ENCODE assay signal across 13 cellular contexts in the genomic region with DNA sequence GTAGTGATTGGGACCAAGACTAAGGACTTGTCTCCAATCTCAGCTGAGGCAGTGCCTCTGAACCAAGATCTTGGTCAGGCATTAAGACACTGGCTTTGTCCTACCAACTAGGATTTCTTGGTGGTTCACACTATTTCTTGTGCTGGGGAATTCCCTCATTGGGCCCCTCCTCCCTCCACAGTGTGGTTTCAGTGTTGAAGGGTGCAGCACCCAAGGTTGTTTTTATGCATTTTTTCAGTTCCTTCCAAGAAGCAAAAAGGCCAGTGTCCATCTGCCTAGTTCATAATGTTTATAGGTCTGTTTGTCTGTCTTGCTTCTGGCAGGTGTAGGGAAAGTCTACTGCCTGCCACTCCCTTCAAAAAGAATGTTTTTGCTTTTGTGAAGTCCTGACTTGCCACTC. TPM values are rescaled to one million over a fixed set of nuclear protein-coding genes. Genes with fewer than 3 reads are reported as not detected.
DNase-seq lines count a peak whose midpoint lies in the region; ATAC-seq, FAIRE-seq and TF ChIP-seq lines count a peak whose summit lies in the region.
"Had no signal": no experiment of that assay in that cellular context is flagged by ENCODE, and none has a peak within 500 bp of the region (broad histone marks: within the 10 kb centered on the region; RNA-seq: fewer than 3 reads in every experiment).

No MANE protein-coding gene starts in this region.

- FAIRE-seq in GM12891 (lab: Jason Lieb, UNC): peak; percentile 93

- peak; percentile 62 for DNase-seq in GM12891 (ENCODE audit: insufficient read length, low spot score)
- DNase-seq in choroid plexus epithelial cell (ENCODE audit: low read depth): peak; percentile 61
- DNase-seq in 8988T: no peak
- DNase-seq in NOMO-1 (lab: John Stamatoyannopoulos, UW; ENCODE audit: unreplicated experiment in 2 of 2): no peak
- DNase-seq in DMS114 treated with DMSO at 0.1 percent for 48 hours (lab: John Stamatoyannopoulos, UW; ENCODE audit: unreplicated experiment): no peak
- DNase-seq in DMS79 treated with DMSO at 0.1 percent for 48 hours (lab: John Stamatoyannopoulos, UW): no peak
- DNase-seq: DMS53, NCI-H2081 treated with DMSO at 0.1 percent for 48 hours, T1000, trophoblast cell had no signal

- no peak overlapping the region for H3K4me3 ChIP-seq in choroid plexus epithelial cell (ENCODE audit: low read depth, low read length)

- ATAC-seq in GM19438 (IDR thresholded peaks at IDR 0.05; ENCODE audit: low read depth, unreplicated experiment): peak; percentile 92
- peak; percentile 70 for ATAC-seq in HG03354 (IDR thresholded peaks at IDR 0.05; ENCODE audit: poor library complexity, severe bottlenecking, unreplicated experiment)
- ATAC-seq: sciatic nerve had no signal

- no peak for TF ChIP-seq POLR2A in GM12891 (IDR thresholded peaks at IDR 0.05; ENCODE audit: low read depth, low read length)

- no peak for TF ChIP-seq CTCF in choroid plexus epithelial cell (conservative IDR thresholded peaks at IDR 0.05; ENCODE audit: low read depth, low read length)

TF ChIP-seq in GM12891, 5 proteins besides CTCF, POLR2A, EP300 and RAD21:
- TF ChIP-seq SPI1 (IDR thresholded peaks at IDR 0.05; ENCODE audit: low read depth, low read length) (peak; percentile 85), TAF1 (IDR thresholded peaks at IDR 0.05; ENCODE audit: low read depth, low read length) (no peak), POU2F2 (IDR thresholded peaks at IDR 0.05; ENCODE audit: low read depth, low read length) (peak; percentile 91; the same call in 1 of the 2 replicates)
TF ChIP-seq in GM12891: peak in this region for 2.

RNA-seq across cellular contexts. Expression of gene ITPKA, which starts 10.6 kb away (rescaled TPM):
- 0.60 TPM for polyA plus RNA-seq in GM12891 (2012; ENCODE audit: low read depth, missing spikeins)

RNA-seq across cellular contexts. Expression of gene LTK, which starts 30.5 kb away (rescaled TPM):
- polyA plus RNA-seq in GM12891 (2012; ENCODE audit: low read depth, missing spikeins): 0.06 TPM

Comparison
In these comparisons a context has a peak if more than half of its experiments do, and no peak if none do; other contexts are left out.
1. DNase-seq: peak in GM12891 (single experiment) and choroid plexus epithelial cell (single experiment); none in 8988T (single experiment), NOMO-1 (0 of 2), DMS114 treated with DMSO at 0.1 percent for 48 hours (single experiment) and DMS79 treated with DMSO at 0.1 percent for 48 hours (single experiment).